Comparison of ENCODE assay signal across 1 cellular context in the genomic region with DNA sequence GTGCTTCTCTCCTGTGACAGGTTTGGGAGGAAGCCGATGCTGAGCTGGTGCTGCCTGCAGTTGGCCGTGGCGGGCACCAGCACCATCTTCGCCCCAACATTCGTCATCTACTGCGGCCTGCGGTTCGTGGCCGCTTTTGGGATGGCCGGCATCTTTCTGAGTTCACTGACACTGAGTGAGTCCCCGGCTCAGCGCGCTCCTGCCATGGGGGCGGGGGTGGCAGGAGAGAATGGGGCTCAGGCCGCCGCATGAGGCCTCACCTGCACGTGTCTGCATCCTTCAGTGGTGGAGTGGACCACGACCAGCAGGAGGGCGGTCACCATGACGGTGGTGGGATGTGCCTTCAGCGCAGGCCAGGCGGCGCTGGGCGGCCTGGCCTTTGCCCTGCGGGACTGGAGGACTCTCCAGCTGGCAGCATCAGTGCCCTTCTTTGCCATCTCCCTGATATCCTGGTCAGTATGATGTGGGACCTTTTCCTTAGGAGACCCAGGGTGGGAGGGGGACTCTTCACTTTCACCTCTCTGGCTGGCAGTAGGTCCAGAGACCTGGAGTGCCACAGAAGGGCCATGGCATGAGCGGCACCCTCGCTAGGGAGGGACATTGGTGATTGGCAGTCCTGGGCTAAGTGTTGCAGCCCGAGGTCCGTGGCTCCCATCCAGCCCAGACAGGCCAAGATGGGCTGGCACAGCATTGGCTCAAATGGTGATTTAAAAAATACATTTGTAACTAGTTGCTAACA.
TF ChIP-seq lines count a peak whose summit lies in the region.

No MANE protein-coding gene starts in this region.

TF ChIP-seq in H1, 55 proteins besides CTCF, POLR2A, EP300 and RAD21:
- no peak for TF ChIP-seq SP2 (IDR thresholded peaks at IDR 0.05; ENCODE audit: low read length)
- no peak for TF ChIP-seq RBBP5 (IDR thresholded peaks at IDR 0.05; ENCODE audit: borderline replicate concordance, low read depth, low read length)
- no peak for TF ChIP-seq SP1 (IDR thresholded peaks at IDR 0.05; ENCODE audit: low read depth, low read length)
- TF ChIP-seq, protein P1, sequence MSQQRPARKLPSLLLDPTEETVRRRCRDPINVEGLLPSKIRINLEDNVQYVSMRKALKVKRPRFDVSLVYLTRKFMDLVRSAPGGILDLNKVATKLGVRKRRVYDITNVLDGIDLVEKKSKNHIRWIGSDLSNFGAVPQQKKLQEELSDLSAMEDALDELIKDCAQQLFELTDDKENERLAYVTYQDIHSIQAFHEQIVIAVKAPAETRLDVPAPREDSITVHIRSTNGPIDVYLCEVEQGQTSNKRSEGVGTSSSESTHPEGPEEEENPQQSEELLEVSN (IDR thresholded peaks at IDR 0.05) = no peak
- TF ChIP-seq, protein P2, sequence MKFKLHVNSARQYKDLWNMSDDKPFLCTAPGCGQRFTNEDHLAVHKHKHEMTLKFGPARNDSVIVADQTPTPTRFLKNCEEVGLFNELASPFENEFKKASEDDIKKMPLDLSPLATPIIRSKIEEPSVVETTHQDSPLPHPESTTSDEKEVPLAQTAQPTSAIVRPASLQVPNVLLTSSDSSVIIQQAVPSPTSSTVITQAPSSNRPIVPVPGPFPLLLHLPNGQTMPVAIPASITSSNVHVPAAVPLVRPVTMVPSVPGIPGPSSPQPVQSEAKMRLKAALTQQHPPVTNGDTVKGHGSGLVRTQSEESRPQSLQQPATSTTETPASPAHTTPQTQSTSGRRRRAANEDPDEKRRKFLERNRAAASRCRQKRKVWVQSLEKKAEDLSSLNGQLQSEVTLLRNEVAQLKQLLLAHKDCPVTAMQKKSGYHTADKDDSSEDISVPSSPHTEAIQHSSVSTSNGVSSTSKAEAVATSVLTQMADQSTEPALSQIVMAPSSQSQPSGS (IDR thresholded peaks at IDR 0.05; ENCODE audit: low read length) = no peak
- TF ChIP-seq EGR1 (IDR thresholded peaks at IDR 0.05; ENCODE audit: borderline replicate concordance, low read depth, low read length) = no peak
- no peak for TF ChIP-seq MAFK (IDR thresholded peaks at IDR 0.05; ENCODE audit: low read depth, low read length)
- no peak for TF ChIP-seq PHF8 (conservative IDR thresholded peaks at IDR 0.05; ENCODE audit: low read depth, low read length)
- no peak for TF ChIP-seq CEBPB (IDR thresholded peaks at IDR 0.05; ENCODE audit: low read depth, low read length)
- no peak for TF ChIP-seq SRF (IDR thresholded peaks at IDR 0.05; ENCODE audit: low read depth, low read length)
- TF ChIP-seq SP4 (IDR thresholded peaks at IDR 0.05; ENCODE audit: low read length) = no peak
- no peak for TF ChIP-seq CBX8 (IDR thresholded peaks at IDR 0.05; ENCODE audit: borderline replicate concordance, low read depth, low read length)
- TF ChIP-seq RNF2 (IDR thresholded peaks at IDR 0.05; ENCODE audit: borderline replicate concordance, low read depth, low read length, missing control alignments, poor library complexity, severe bottlenecking) = no peak
